18 cellular contexts compared by ENCODE assay signal in genomic region chr7:118129037-118129436, GRCh38. TPM values are rescaled to one million over a fixed set of nuclear protein-coding genes. Genes with fewer than 3 reads are reported as not detected.
A peak's percentile ranks its signal among the peaks of the same experiment; 100 is the strongest.
DNase-seq lines count a peak whose midpoint lies in the region; ATAC-seq, FAIRE-seq and TF ChIP-seq lines count a peak whose summit lies in the region.
"Had no signal": no experiment of that assay in that cellular context is flagged by ENCODE, and none has a peak within 500 bp of the region (broad histone marks: within the 10 kb centered on the region; RNA-seq: fewer than 3 reads in every experiment).

No MANE protein-coding gene starts in this region.

- no peak overlapping the region for H3K4me3 ChIP-seq in testis
- H3K4me3 ChIP-seq: prostate gland, suprapubic skin had no signal

- H3K36me3 ChIP-seq in testis (ENCODE audit: low read depth, missing control alignments) = no peaks in the 10 kb centered on the region
- H3K36me3 ChIP-seq: prostate gland, suprapubic skin had no signal

- ATAC-seq in GM19397 (IDR thresholded peaks at IDR 0.05; ENCODE audit: unreplicated experiment) (peak; percentile 73), HG03095 (IDR thresholded peaks at IDR 0.05; ENCODE audit: unreplicated experiment) (peak; percentile 63), GM19455 (IDR thresholded peaks at IDR 0.05; ENCODE audit: unreplicated experiment) (no peak)
- ATAC-seq: HCT116, Right ventricle myocardium inferior had no signal

- no peaks in the 10 kb centered on the region for H3K27me3 ChIP-seq in testis
- H3K27me3 ChIP-seq: suprapubic skin had no signal

- no peaks in the 10 kb centered on the region for H3K9me3 ChIP-seq in testis
- H3K9me3 ChIP-seq: prostate gland, suprapubic skin had no signal

- H3K4me1 ChIP-seq in testis = no peaks in the 10 kb centered on the region
- H3K4me1 ChIP-seq: prostate gland, suprapubic skin had no signal

- no peak overlapping the region for H3K27ac ChIP-seq in testis
- H3K27ac ChIP-seq: epithelial cell of prostate, prostate gland, suprapubic skin had no signal

- no peak for TF ChIP-seq CTCF in testis (IDR thresholded peaks at IDR 0.05)

- no peak for TF ChIP-seq POLR2A in GM12891 (IDR thresholded peaks at IDR 0.05; ENCODE audit: low read depth, low read length)
- no peak for TF ChIP-seq POLR2A in testis (IDR thresholded peaks at IDR 0.05)

- DNase-seq in GM12891 (ENCODE audit: insufficient read length, low spot score) = no peak
- peak; percentile 16 for DNase-seq in UCSD-AML1 (lab: John Stamatoyannopoulos, UW; ENCODE audit: unreplicated experiment)
- DNase-seq in NCI-H748 (lab: John Stamatoyannopoulos, UW; ENCODE audit: unreplicated experiment) = no peak
- no peak for DNase-seq in testis
- DNase-seq in activated naive CD4-positive, alpha-beta T cell treated with Interleukin-2 at 50 U/mL for 16 hours = no peak
- DNase-seq: DMS 273 treated with DMSO at 0.1 percent for 48 hours, glutamatergic neuron, kidney, NCI-H187 treated with DMSO at 0.1 percent for 48 hours, NCI-H69 had no signal

- 22 to 48% methylated on average over 2 of the region's 2 CpGs for WGBS in testis, 2 donors

- intact Hi-C loops in testis (cut with DNase I; ENCODE audit: low total_unique reads) = no loop called here

- FAIRE-seq in GM12891 (lab: Jason Lieb, UNC) = no peak
- FAIRE-seq: kidney had no signal

TF ChIP-seq in GM12891, 5 proteins besides CTCF, POLR2A, EP300 and RAD21:
- peak; percentile 33 for TF ChIP-seq SPI1 (IDR thresholded peaks at IDR 0.05; ENCODE audit: low read depth, low read length)
- TF ChIP-seq POLR2AphosphoS5 (IDR thresholded peaks at IDR 0.05; ENCODE audit: low read depth, low read length) = no peak
- TF ChIP-seq POU2F2 (IDR thresholded peaks at IDR 0.05; ENCODE audit: low read depth, low read length) = no peak
- no peak for TF ChIP-seq TAF1 (IDR thresholded peaks at IDR 0.05; ENCODE audit: low read depth, low read length)
- no peak for TF ChIP-seq PAX5 (IDR thresholded peaks at IDR 0.05; ENCODE audit: insufficient read depth, low read length, severe bottlenecking)
TF ChIP-seq in GM12891: peak in this region for 1.

RNA-seq across cellular contexts. Expression of gene LSM8, which starts 54.9 kb away (rescaled TPM):
- 60.4 TPM for polyA plus RNA-seq in GM12891 (2012; ENCODE audit: low read depth, missing spikeins)
- 10 to 100 TPM; 34.9 to 62.5 TPM for total RNA-seq in testis
- 37.6 TPM for polyA plus RNA-seq in testis (ENCODE audit: insufficient read depth, low read depth, low replicate concordance)
